In genomic region chr20:45059022-45059728, GRCh38 we compare ENCODE assay signal across 10 cellular contexts. TPM values are rescaled to one million over a fixed set of nuclear protein-coding genes. Genes with fewer than 3 reads are reported as not detected.
DNase-seq lines count a peak whose midpoint lies in the region; ATAC-seq and TF ChIP-seq lines count a peak whose summit lies in the region.
"Had no signal": no experiment of that assay in that cellular context is flagged by ENCODE, and none has a peak within 500 bp of the region (broad histone marks: within the 10 kb centered on the region; RNA-seq: fewer than 3 reads in every experiment).

No MANE protein-coding gene starts in this region.

- peaks cover 35% of the 10 kb centered on the region for H3K4me1 ChIP-seq in GM23248 (ENCODE audit: insufficient read depth)
- peaks cover 41% of the 10 kb centered on the region for H3K4me1 ChIP-seq in RWPE2 (ENCODE audit: insufficient read depth, poor library complexity, severe bottlenecking)
- peaks cover 0 to 14% (median 4%) of the 10 kb centered on the region in 4 donors for H3K4me1 ChIP-seq in sigmoid colon
- H3K4me1 ChIP-seq in left lung = no peaks in the 10 kb centered on the region
- H3K4me1 ChIP-seq: parathyroid adenoma had no signal

- peaks cover 22% of the 10 kb centered on the region for H3F3A ChIP-seq in GM23248 (ENCODE audit: insufficient read depth)

- H3K27me3 ChIP-seq in GM23248 (replicated peaks; ENCODE audit: insufficient read depth) = no peaks in the 10 kb centered on the region
- no peaks in the 10 kb centered on the region for H3K27me3 ChIP-seq in RWPE2 (ENCODE audit: insufficient read depth, poor library complexity, severe bottlenecking)
- H3K27me3 ChIP-seq in sigmoid colon = no peaks in the 10 kb centered on the region
- no peaks in the 10 kb centered on the region for H3K27me3 ChIP-seq in left lung

- H3K4me3 ChIP-seq in GM23248 (no peak overlapping the region), RWPE2 (ENCODE audit: severe bottlenecking) (no peak overlapping the region), choroid plexus epithelial cell (ENCODE audit: low read depth, low read length) (no peak overlapping the region), sigmoid colon (no peak overlapping the region), left lung (no peak overlapping the region)

- no peak overlapping the region for H3K4me3 Mint-ChIP-seq in natural killer cell

- DNase-seq in GM23248 (peak; percentile 73), RWPE2 (ENCODE audit: low spot score) (no peak), choroid plexus epithelial cell (ENCODE audit: low read depth) (peak; percentile 51), natural killer cell (no peak), sigmoid colon (no peak), NCI-H226 (no peak), left lung (no peak)

- no peak overlapping the region for H2AFZ ChIP-seq in GM23248
- H2AFZ ChIP-seq: parathyroid adenoma had no signal

- no peak overlapping the region for H3K4me2 ChIP-seq in GM23248 (ENCODE audit: unreplicated experiment)

- no peaks in the 10 kb centered on the region for H4K20me1 ChIP-seq in GM23248 (ENCODE audit: insufficient read depth)

- H3K4me1 Mint-ChIP-seq in natural killer cell = peaks cover 70 to 78% of the 10 kb centered on the region in 2 donors

- TF ChIP-seq POLR2A in sigmoid colon (IDR thresholded peaks at IDR 0.05) = no peak

- peak overlapping the region; percentile 71 to 76 for H3K27ac Mint-ChIP-seq in natural killer cell

- H3K9me3 ChIP-seq in GM23248 (ENCODE audit: low read depth) (no peaks in the 10 kb centered on the region), RWPE2 (ENCODE audit: severe bottlenecking) (no peaks in the 10 kb centered on the region), sigmoid colon (no peaks in the 10 kb centered on the region), left lung (no peaks in the 10 kb centered on the region)

- peak overlapping the region; percentile 23; the same call in 1 of the 2 replicates for H3K9ac ChIP-seq in GM23248
- H3K9ac ChIP-seq: parathyroid adenoma had no signal

- H3K9me2 ChIP-seq in GM23248 (ENCODE audit: insufficient read depth) = no peaks in the 10 kb centered on the region

- intact Hi-C loops in natural killer cell (cut with micrococcal nuclease) = no loop called here
- intact Hi-C loops in sigmoid colon (cut with DNase I) = no loop called here
- intact Hi-C loops in left lung (cut with DNase I) = no loop called here

- ATAC-seq in RWPE2 (ENCODE audit: low read depth) = peak; percentile 90
- ATAC-seq in natural killer cell = peak in 2 of 3 donors; percentile 32 to 33
- no peak for ATAC-seq in GM19397 (IDR thresholded peaks at IDR 0.05; ENCODE audit: unreplicated experiment)
- ATAC-seq in left lung = no peak

- H3K36me3 ChIP-seq in GM23248 (ENCODE audit: low read depth) (no peaks in the 10 kb centered on the region), RWPE2 (ENCODE audit: low read depth) (peaks cover 25% of the 10 kb centered on the region), sigmoid colon (peaks cover 0 to 5% (median 1%) of the 10 kb centered on the region in 4 donors), left lung (peaks cover 0 to 35% of the 10 kb centered on the region in 2 donors)

- TF ChIP-seq CTCF in RWPE2 (IDR thresholded peaks at IDR 0.05; ENCODE audit: poor library complexity, severe bottlenecking) (no peak), choroid plexus epithelial cell (conservative IDR thresholded peaks at IDR 0.05; ENCODE audit: low read depth, low read length) (no peak), natural killer cell (IDR thresholded peaks at IDR 0.05) (no peak), sigmoid colon (IDR thresholded peaks at IDR 0.05) (no peak), left lung (IDR thresholded peaks at IDR 0.05) (no peak)

- in situ Hi-C loops in GM23248 (cut with MboI) = no loop called here

- 76 to 78% methylated on average over 6 of the region's 6 CpGs for WGBS in GM23248 (ENCODE audit: low coverage in 1 of 2, low lambda C conversion rate in 2 of 2, missing lambda C conversion rate in 2 of 2), 2 experiments
- 88% methylated on average over 6 of the region's 6 CpGs for WGBS in sigmoid colon, 2 donors

- no peaks in the 10 kb centered on the region for H3K9me3 Mint-ChIP-seq in natural killer cell

- H3K27me3 Mint-ChIP-seq in natural killer cell (ENCODE audit: low read depth in 2 of 2) = no peaks in the 10 kb centered on the region

- H3K27ac ChIP-seq in GM23248 (peak overlapping the region; percentile 65), RWPE2 (ENCODE audit: poor library complexity, severe bottlenecking) (peak overlapping the region; percentile 95), sigmoid colon (no peak overlapping the region), left lung (no peak overlapping the region)
- H3K27ac ChIP-seq: parathyroid adenoma had no signal

- no peak for TF ChIP-seq EP300 in sigmoid colon (IDR thresholded peaks at IDR 0.05)

- peaks cover 21% of the 10 kb centered on the region for H3K36me3 Mint-ChIP-seq in natural killer cell

- H3K79me2 ChIP-seq in GM23248 (ENCODE audit: insufficient read depth) = peaks cover 8% of the 10 kb centered on the region
- H3K79me2 ChIP-seq: parathyroid adenoma had no signal

RNA-seq across cellular contexts. Expression of gene KCNS1, which starts 41.8 kb away (rescaled TPM):
- 0.11 and 0.25 TPM in 2 replicates for total RNA-seq in GM23248 (2014; rRNA removed; shearing (Covaris generic))
- polyA plus RNA-seq in GM23248 (2016; fragmentation: Nextera tagmentation; extraction: Ambion mirVana) = 0.55 and 0.99 TPM in 2 replicates
- total RNA-seq in natural killer cell = not detected
- under 1 TPM in 1 of 4 donors, not detected in 3; 0.14 TPM for total RNA-seq in sigmoid colon
- 1 to 10 TPM in 1 of 3 donors, under 1 TPM in 1, not detected in 1; 0.60 to 1.1 TPM for polyA plus RNA-seq in sigmoid colon
- under 1 TPM; 0.97 to 0.99 TPM for total RNA-seq in left lung

RNA-seq across cellular contexts. Expression of gene WFDC5, which starts 55.8 kb away (rescaled TPM):
- not detected in 2 replicates for total RNA-seq in GM23248 (2014; rRNA removed; shearing (Covaris generic))
- polyA plus RNA-seq in GM23248 (2016; fragmentation: Nextera tagmentation; extraction: Ambion mirVana) (not detected in 2 replicates), sigmoid colon (under 1 TPM in 1 of 3 donors, not detected in 2; 0.39 TPM)
- total RNA-seq in natural killer cell (not detected), sigmoid colon (not detected), left lung (under 1 TPM; 0.32 to 0.37 TPM)
- total RNA-seq: cerebellum had no signal

Comparison
In these comparisons a context has a peak if more than half of its experiments do, and no peak if none do; other contexts are left out.
1. DNase-seq: peak in GM23248 (single experiment) and choroid plexus epithelial cell (single experiment); none in RWPE2 (single experiment), natural killer cell (single experiment), sigmoid colon (single experiment), NCI-H226 (single experiment) and left lung (0 of 2).
2. H3K27ac ChIP-seq: peak in GM23248 (single experiment) and RWPE2 (single experiment); none in sigmoid colon (0 of 4) and left lung (0 of 2).
3. ATAC-seq: peak in RWPE2 (single experiment) and natural killer cell (2 of 3); none in GM19397 (single experiment) and left lung (single experiment).